ENCODE assay signal across 14 cellular contexts in genomic region chr22:35195821-35196220, GRCh38.
DNase-seq lines count a peak whose midpoint lies in the region.
"Had no signal": no experiment of that assay in that cellular context is flagged by ENCODE, and none has a peak within 500 bp of the region (broad histone marks: within the 10 kb centered on the region; RNA-seq: fewer than 3 reads in every experiment).

No MANE protein-coding gene starts in this region.

- DNase-seq in NCI-H1417 (lab: John Stamatoyannopoulos, UW) (peak in 2 of 3 experiments; percentile 16 to 34), NCI-H1417 treated with DMSO at 0.1 percent for 48 hours (lab: John Stamatoyannopoulos, UW) (no peak), NCI-H1436 (lab: John Stamatoyannopoulos, UW) (peak; percentile 48), NCI-H2107 treated with DMSO at 0.1 percent for 48 hours (lab: John Stamatoyannopoulos, UW; ENCODE audit: unreplicated experiment) (peak; percentile 83), NCI-H2227 treated with DMSO at 0.1 percent for 48 hours (lab: John Stamatoyannopoulos, UW) (peak; percentile 34), foreskin melanocyte (no peak), NCI-H526 treated with DMSO at 0.1 percent for 48 hours (lab: John Stamatoyannopoulos, UW) (no peak), activated gamma-delta T cell treated with Interleukin-2 at 50 U/mL for 16 hours (no peak)
- DNase-seq: AML-193; Caco-2; CD4-positive, alpha-beta T cell; GDM1; GM23248; HFFc6 had no signal

Comparison
In these comparisons a context has a peak if more than half of its experiments do, and no peak if none do; other contexts are left out.
1. DNase-seq: peak in NCI-H1417 (2 of 3), NCI-H1436 (single experiment), NCI-H2107 treated with DMSO at 0.1 percent for 48 hours (single experiment) and NCI-H2227 treated with DMSO at 0.1 percent for 48 hours (single experiment); none in NCI-H1417 treated with DMSO at 0.1 percent for 48 hours (single experiment), foreskin melanocyte (single experiment), NCI-H526 treated with DMSO at 0.1 percent for 48 hours (single experiment) and activated gamma-delta T cell treated with Interleukin-2 at 50 U/mL for 16 hours (single experiment).